Comparison of ENCODE assay signal across 13 cellular contexts in genomic region chr1:39006726-39007645, GRCh38.
"Had no signal": no experiment of that assay in that cellular context is flagged by ENCODE, and none has a peak within 500 bp of the region (broad histone marks: within the 10 kb centered on the region; RNA-seq: fewer than 3 reads in every experiment).

No MANE protein-coding gene starts in this region.

- H3K9me3 ChIP-seq: adrenal gland, colonic mucosa, gastrocnemius medialis, heart right ventricle, transverse colon had no signal

- ATAC-seq: gastrocnemius medialis, heart right ventricle, right cardiac atrium had no signal

- H3K4me1 ChIP-seq: colonic mucosa, transverse colon had no signal

- H3K4me2 ChIP-seq: smooth muscle cell had no signal

- DNase-seq: activated B cell treated with CpG ODN at 0.5 μM for 24 hours; activated CD4-positive, alpha-beta T cell treated with anti-CD3 and anti-CD28 coated beads, Interleukin-2, amount 50 U/mL, for 1 hour; activated gamma-delta T cell treated with Interleukin-2 at 50 U/mL for 16 hours; activated T-cell treated with anti-CD3 and anti-CD28 coated beads, Interleukin-2, amount 50 U/mL, for 1 hour; adrenal gland; colonic mucosa; gastrocnemius medialis; heart right ventricle; kidney glomerular epithelial cell; right cardiac atrium; transverse colon had no signal

- H3K4me3 ChIP-seq: adrenal gland, colonic mucosa, gastrocnemius medialis, heart right ventricle, smooth muscle cell, transverse colon had no signal

- H3K27me3 ChIP-seq: adrenal gland, colonic mucosa, gastrocnemius medialis, heart right ventricle, transverse colon had no signal

- H3K27ac ChIP-seq: adrenal gland, colonic mucosa, gastrocnemius medialis, heart right ventricle, transverse colon had no signal

- H3K4me3 Mint-ChIP-seq: activated B cell treated with CpG ODN at 0.5 μM for 24 hours had no signal

- H3K9me3 Mint-ChIP-seq: activated B cell treated with CpG ODN at 0.5 μM for 24 hours had no signal

- H3K27ac Mint-ChIP-seq: activated B cell treated with CpG ODN at 0.5 μM for 24 hours had no signal

- H3K27me3 Mint-ChIP-seq: activated B cell treated with CpG ODN at 0.5 μM for 24 hours, progenitor cell of endocrine pancreas had no signal
